ENCODE assay signal across 20 cellular contexts in the genomic region with DNA sequence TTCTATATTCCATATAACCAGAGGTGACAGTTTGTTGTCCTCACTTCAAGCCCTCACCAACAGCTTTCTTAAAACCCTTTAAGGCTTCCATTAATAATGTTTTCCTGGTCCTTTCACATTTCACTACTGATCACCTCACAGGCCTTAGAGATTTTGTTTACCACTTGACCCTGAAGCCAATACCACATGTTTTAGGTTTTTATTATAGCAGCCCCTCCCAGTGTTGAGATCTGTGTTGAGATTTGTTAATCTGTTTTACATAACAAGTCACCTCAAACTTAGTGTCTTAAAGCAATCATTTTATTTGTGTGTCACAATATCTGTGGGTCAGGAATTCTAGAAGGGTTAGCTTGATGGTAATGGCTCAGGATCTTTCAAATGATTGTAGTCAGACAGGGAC. TPM values are rescaled to one million over a fixed set of nuclear protein-coding genes. Genes with fewer than 3 reads are reported as not detected.
DNase-seq lines count a peak whose midpoint lies in the region; ATAC-seq and TF ChIP-seq lines count a peak whose summit lies in the region.
"Had no signal": no experiment of that assay in that cellular context is flagged by ENCODE, and none has a peak within 500 bp of the region (broad histone marks: within the 10 kb centered on the region; RNA-seq: fewer than 3 reads in every experiment).

No MANE protein-coding gene starts in this region.

- POLR2A ChIA-PET in SK-N-SH (lab: Yijun Ruan, JAX) = no interaction called here
- POLR2A ChIA-PET in naive thymus-derived CD4-positive, alpha-beta T cell (lab: Charles Lee) = no interaction called here

- H3K36me3 ChIP-seq in SK-N-SH (replicated peaks in 1 of 2; ENCODE audit: control insufficient read depth in 1 of 2, insufficient read depth in 2 of 2, low read length in 1 of 2) = peaks cover 46 to 54% of the 10 kb centered on the region in 2 experiments
- H3K36me3 ChIP-seq in adipocyte (ENCODE audit: control insufficient read depth, insufficient read depth, low read length, severe bottlenecking) = peaks cover 54% of the 10 kb centered on the region
- peaks cover 0 to 25% (median 6%) of the 10 kb centered on the region in 3 experiments for H3K36me3 ChIP-seq in naive thymus-derived CD4-positive, alpha-beta T cell (ENCODE audit: control insufficient read depth in 2 of 3, insufficient read depth in 3 of 3, low read length in 3 of 3)
- no peaks in the 10 kb centered on the region for H3K36me3 ChIP-seq in mucosa of descending colon (ENCODE audit: low read depth)

- intact Hi-C loops in naive thymus-derived CD4-positive, alpha-beta T cell (cut with micrococcal nuclease) = no loop called here
- intact Hi-C loops in mucosa of descending colon (cut with DNase I, micrococcal nuclease) = no loop called here

- H3K4me3 ChIP-seq in SK-N-SH (ENCODE audit: low read depth in 2 of 2, low read length in 1 of 2) (no peak overlapping the region), adipocyte (ENCODE audit: low read length) (peak overlapping the region; percentile 20), mucosa of descending colon (no peak overlapping the region)
- H3K4me3 ChIP-seq in naive thymus-derived CD4-positive, alpha-beta T cell (ENCODE audit: low read length) = no peak overlapping the region
- H3K4me3 ChIP-seq: HAP-1, PC-9 had no signal

- no peak for TF ChIP-seq CTCF in SK-N-SH (IDR thresholded peaks at IDR 0.05)
- no peak for TF ChIP-seq CTCF in mucosa of descending colon (IDR thresholded peaks at IDR 0.05)

- H3K9ac ChIP-seq in SK-N-SH = no peak overlapping the region
- peak overlapping the region; percentile 41 for H3K9ac ChIP-seq in adipocyte (ENCODE audit: low read length)

- no peaks in the 10 kb centered on the region for H3K79me2 ChIP-seq in SK-N-SH (ENCODE audit: insufficient read depth)

- H3K4me3 Mint-ChIP-seq in naive thymus-derived CD4-positive, alpha-beta T cell = no peak overlapping the region
- H3K4me3 Mint-ChIP-seq in activated naive CD8-positive, alpha-beta T cell treated with anti-CD3 and anti-CD28 coated beads for 36 hours = no peak overlapping the region
- H3K4me3 Mint-ChIP-seq: B cell had no signal

- peaks cover 0 to 5% (median 0%) of the 10 kb centered on the region in 7 donors for H3K4me1 Mint-ChIP-seq in naive thymus-derived CD4-positive, alpha-beta T cell
- no peaks in the 10 kb centered on the region for H3K4me1 Mint-ChIP-seq in activated naive CD8-positive, alpha-beta T cell treated with anti-CD3 and anti-CD28 coated beads for 36 hours
- H3K4me1 Mint-ChIP-seq: B cell had no signal

- no peaks in the 10 kb centered on the region for H3K9me3 Mint-ChIP-seq in naive thymus-derived CD4-positive, alpha-beta T cell
- no peaks in the 10 kb centered on the region for H3K9me3 Mint-ChIP-seq in activated naive CD8-positive, alpha-beta T cell treated with anti-CD3 and anti-CD28 coated beads for 36 hours

- no peaks in the 10 kb centered on the region for H4K20me1 ChIP-seq in SK-N-SH (ENCODE audit: insufficient read depth)

- no peak for TF ChIP-seq RAD21 in SK-N-SH (IDR thresholded peaks at IDR 0.05; ENCODE audit: low read length)

- no peak for DNase-seq in SK-N-SH
- DNase-seq in adipocyte (ENCODE audit: low read depth) = no peak
- no peak for DNase-seq in naive thymus-derived CD4-positive, alpha-beta T cell
- no peak for DNase-seq in activated naive CD8-positive, alpha-beta T cell treated with anti-CD3 and anti-CD28 coated beads for 36 hours
- no peak for DNase-seq in mucosa of descending colon
- DNase-seq in NCI-H345 treated with DMSO at 0.1 percent for 48 hours (lab: John Stamatoyannopoulos, UW; ENCODE audit: unreplicated experiment) = no peak
- DNase-seq: DMS79 treated with DMSO at 0.1 percent for 48 hours, IMR-90, NCI-H1417 treated with DMSO at 0.1 percent for 48 hours, NCI-H187 treated with DMSO at 0.1 percent for 48 hours, NCI-H2227 treated with DMSO at 0.1 percent for 48 hours, NCI-H524, PC-9, SIG-M5 had no signal

- CTCF ChIA-PET in SK-N-SH (lab: Yijun Ruan, JAX) = interaction anchor here (1.4 kb wide), 1 partner anchor 19 kb away, joined by 4 read pairs; no protein-coding TSS in a partner anchor
- CTCF ChIA-PET in naive thymus-derived CD4-positive, alpha-beta T cell (lab: Charles Lee) = no interaction called here

- H3K4me1 ChIP-seq in SK-N-SH (ENCODE audit: control insufficient read depth in 1 of 2, insufficient read depth in 2 of 2, low read depth in 1 of 2, low read length in 1 of 2) (peaks cover 0 to 8% of the 10 kb centered on the region in 2 experiments; a peak in 1 of 4 replicates), adipocyte (ENCODE audit: control insufficient read depth, insufficient read depth, low read length) (peaks cover 36% of the 10 kb centered on the region), mucosa of descending colon (ENCODE audit: low read depth) (no peaks in the 10 kb centered on the region)
- no peaks in the 10 kb centered on the region for H3K4me1 ChIP-seq in naive thymus-derived CD4-positive, alpha-beta T cell (ENCODE audit: control insufficient read depth in 2 of 2, insufficient read depth in 2 of 2, low read length in 2 of 2)

- peak overlapping the region; percentile 28 to 64; a peak in 2 of 4 replicates for H3K27ac ChIP-seq in SK-N-SH (ENCODE audit: low read depth in 2 of 2, low read length in 1 of 2)
- H3K27ac ChIP-seq in naive thymus-derived CD4-positive, alpha-beta T cell (ENCODE audit: low read depth, low read length) = no peak overlapping the region
- H3K27ac ChIP-seq: 22Rv1, PC-9, RWPE1 had no signal

- peak overlapping the region in 1 of 9 donors; percentile 0 for H3K27ac Mint-ChIP-seq in naive thymus-derived CD4-positive, alpha-beta T cell
- H3K27ac Mint-ChIP-seq in activated naive CD8-positive, alpha-beta T cell treated with anti-CD3 and anti-CD28 coated beads for 36 hours = no peak overlapping the region
- H3K27ac Mint-ChIP-seq: B cell had no signal

- H3K9me2 ChIP-seq in SK-N-SH = no peaks in the 10 kb centered on the region

- H3K36me3 Mint-ChIP-seq in naive thymus-derived CD4-positive, alpha-beta T cell = peaks cover 18 to 54% (median 42%) of the 10 kb centered on the region in 5 donors
- peaks cover 41% of the 10 kb centered on the region for H3K36me3 Mint-ChIP-seq in activated naive CD8-positive, alpha-beta T cell treated with anti-CD3 and anti-CD28 coated beads for 36 hours

- H3K27me3 ChIP-seq in SK-N-SH (ENCODE audit: insufficient read depth) = no peaks in the 10 kb centered on the region
- H3K27me3 ChIP-seq in adipocyte (replicated peaks; ENCODE audit: control insufficient read depth, insufficient read depth, low read length) = no peaks in the 10 kb centered on the region
- no peaks in the 10 kb centered on the region for H3K27me3 ChIP-seq in naive thymus-derived CD4-positive, alpha-beta T cell (ENCODE audit: control insufficient read depth in 2 of 2, insufficient read depth in 2 of 2, low read length in 2 of 2)

- no peaks in the 10 kb centered on the region for H3K27me3 Mint-ChIP-seq in naive thymus-derived CD4-positive, alpha-beta T cell
- no peaks in the 10 kb centered on the region for H3K27me3 Mint-ChIP-seq in activated naive CD8-positive, alpha-beta T cell treated with anti-CD3 and anti-CD28 coated beads for 36 hours
- H3K27me3 Mint-ChIP-seq: B cell had no signal

- no peaks in the 10 kb centered on the region for H3K9me3 ChIP-seq in SK-N-SH
- H3K9me3 ChIP-seq in adipocyte (ENCODE audit: control insufficient read depth, low read length) = no peaks in the 10 kb centered on the region
- H3K9me3 ChIP-seq in naive thymus-derived CD4-positive, alpha-beta T cell (ENCODE audit: control insufficient read depth in 2 of 3, low read length in 3 of 3) = no peaks in the 10 kb centered on the region
- H3K9me3 ChIP-seq in mucosa of descending colon = no peaks in the 10 kb centered on the region
- H3K9me3 ChIP-seq: HAP-1 had no signal

- TF ChIP-seq EP300 in SK-N-SH (IDR thresholded peaks at IDR 0.05; ENCODE audit: borderline replicate concordance in 1 of 2, low read depth in 1 of 2, low read length in 1 of 2) = no peak

- no peak overlapping the region for H2AFZ ChIP-seq in SK-N-SH (ENCODE audit: low read depth)
- H2AFZ ChIP-seq: PC-9 had no signal

- H3K4me2 ChIP-seq in SK-N-SH = no peak overlapping the region
- H3K4me2 ChIP-seq: PC-9 had no signal

- ATAC-seq in SK-N-SH treated with all-trans-retinoic acid at 6 μM for 48 hours (no peak), mucosa of descending colon (no peak), HG02870 (IDR thresholded peaks at IDR 0.05; ENCODE audit: unreplicated experiment) (no peak)
- ATAC-seq in naive thymus-derived CD4-positive, alpha-beta T cell = peak; percentile 44

- H3F3A ChIP-seq in SK-N-SH (replicated peaks; ENCODE audit: insufficient read depth) = peaks cover 5% of the 10 kb centered on the region

TF ChIP-seq in SK-N-SH, 30 proteins besides CTCF, POLR2A, EP300 and RAD21:
- TF ChIP-seq TCF12 (IDR thresholded peaks at IDR 0.05) (no peak), ELF1 (IDR thresholded peaks at IDR 0.05) (no peak)
- TF ChIP-seq, protein P1, sequence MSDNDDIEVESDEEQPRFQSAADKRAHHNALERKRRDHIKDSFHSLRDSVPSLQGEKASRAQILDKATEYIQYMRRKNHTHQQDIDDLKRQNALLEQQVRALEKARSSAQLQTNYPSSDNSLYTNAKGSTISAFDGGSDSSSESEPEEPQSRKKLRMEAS (IDR thresholded peaks at IDR 0.05; ENCODE audit: low read depth) = no peak

TF ChIP-seq in SK-N-SH treated with all-trans-retinoic acid at 6 μM for 48 hours, 23 proteins besides CTCF, POLR2A, EP300 and RAD21 (continues in another document):
- TF ChIP-seq ZNF8 (CRISPR knock-in tag; IDR thresholded peaks at IDR 0.05) = no peak
- TF ChIP-seq, protein P2, sequence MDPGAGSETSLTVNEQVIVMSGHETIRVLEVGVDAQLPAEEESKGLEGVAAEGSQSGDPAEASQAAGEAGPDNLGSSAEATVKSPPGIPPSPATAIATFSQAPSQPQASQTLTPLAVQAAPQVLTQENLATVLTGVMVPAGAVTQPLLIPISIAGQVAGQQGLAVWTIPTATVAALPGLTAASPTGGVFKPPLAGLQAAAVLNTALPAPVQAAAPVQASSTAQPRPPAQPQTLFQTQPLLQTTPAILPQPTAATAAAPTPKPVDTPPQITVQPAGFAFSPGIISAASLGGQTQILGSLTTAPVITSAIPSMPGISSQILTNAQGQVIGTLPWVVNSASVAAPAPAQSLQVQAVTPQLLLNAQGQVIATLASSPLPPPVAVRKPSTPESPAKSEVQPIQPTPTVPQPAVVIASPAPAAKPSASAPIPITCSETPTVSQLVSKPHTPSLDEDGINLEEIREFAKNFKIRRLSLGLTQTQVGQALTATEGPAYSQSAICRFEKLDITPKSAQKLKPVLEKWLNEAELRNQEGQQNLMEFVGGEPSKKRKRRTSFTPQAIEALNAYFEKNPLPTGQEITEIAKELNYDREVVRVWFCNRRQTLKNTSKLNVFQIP (CRISPR knock-in tag; IDR thresholded peaks at IDR 0.05; ENCODE audit: borderline replicate concordance, low read depth) = no peak
- TF ChIP-seq ZFP3 (CRISPR knock-in tag; IDR thresholded peaks at IDR 0.05) = no peak

RNA-seq across cellular contexts. Expression of a gene that starts 49.9 kb away (rescaled TPM):
- polyA plus RNA-seq in SK-N-SH (2012; rRNA removed) = 29.0 and 38.8 TPM in 2 replicates
- polyA plus RNA-seq in SK-N-SH (2012; cell fraction: cytosol; rRNA removed) = 38.7 and 39.3 TPM in 2 replicates
- polyA plus RNA-seq in SK-N-SH (2012; cell fraction: nucleus; rRNA removed) = 17.8 and 38.1 TPM in 2 replicates
- total RNA-seq in naive thymus-derived CD4-positive, alpha-beta T cell = 10 to 100 TPM; 31.4 to 53.7 (median 33.8) TPM
- polyA plus RNA-seq in naive thymus-derived CD4-positive, alpha-beta T cell = 10 to 100 TPM in 1 of 2 donors, 1 to 10 TPM in 1; 6.9 to 10.9 TPM
- 10 to 100 TPM; 47.1 to 48.3 TPM for total RNA-seq in activated naive CD8-positive, alpha-beta T cell treated with anti-CD3 and anti-CD28 coated beads for 36 hours
- total RNA-seq in mucosa of descending colon = 100 to 1,000 TPM in 2 of 3 donors, 10 to 100 TPM in 1; 74.3 to 103 (median 102) TPM
